ENCODE assay signal across 1 cellular context in genomic region chr3:50237754-50238548, GRCh38.
A peak's percentile ranks its signal among the peaks of the same experiment; 100 is the strongest.
TF ChIP-seq lines count a peak whose summit lies in the region.

No MANE protein-coding gene starts in this region.

TF ChIP-seq in IMR-90, 13 proteins besides CTCF, POLR2A, EP300 and RAD21:
- TF ChIP-seq RCOR1 (IDR thresholded peaks at IDR 0.05; ENCODE audit: insufficient replicate concordance, low read length) = peak; percentile 27
- TF ChIP-seq MXI1 (IDR thresholded peaks at IDR 0.05; ENCODE audit: borderline replicate concordance, low read depth, low read length) = peak; percentile 87; the same call in 1 of the 2 replicates
- TF ChIP-seq, protein P1, sequence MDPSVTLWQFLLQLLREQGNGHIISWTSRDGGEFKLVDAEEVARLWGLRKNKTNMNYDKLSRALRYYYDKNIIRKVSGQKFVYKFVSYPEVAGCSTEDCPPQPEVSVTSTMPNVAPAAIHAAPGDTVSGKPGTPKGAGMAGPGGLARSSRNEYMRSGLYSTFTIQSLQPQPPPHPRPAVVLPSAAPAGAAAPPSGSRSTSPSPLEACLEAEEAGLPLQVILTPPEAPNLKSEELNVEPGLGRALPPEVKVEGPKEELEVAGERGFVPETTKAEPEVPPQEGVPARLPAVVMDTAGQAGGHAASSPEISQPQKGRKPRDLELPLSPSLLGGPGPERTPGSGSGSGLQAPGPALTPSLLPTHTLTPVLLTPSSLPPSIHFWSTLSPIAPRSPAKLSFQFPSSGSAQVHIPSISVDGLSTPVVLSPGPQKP (IDR thresholded peaks at IDR 0.05; ENCODE audit: borderline replicate concordance, low read depth, low read length) = no peak
- peak; percentile 22; the same call in 1 of the 2 replicates for TF ChIP-seq BHLHE40 (IDR thresholded peaks at IDR 0.05; ENCODE audit: low read depth, low read length)
